Comparison of ENCODE assay signal across 19 cellular contexts in genomic region chr2:149716687-149717086, GRCh38.
DNase-seq lines count a peak whose midpoint lies in the region; ATAC-seq, FAIRE-seq and TF ChIP-seq lines count a peak whose summit lies in the region.
"Had no signal": no experiment of that assay in that cellular context is flagged by ENCODE, and none has a peak within 500 bp of the region (broad histone marks: within the 10 kb centered on the region; RNA-seq: fewer than 3 reads in every experiment).

No MANE protein-coding gene starts in this region.

- no peaks in the 10 kb centered on the region for H3F3A ChIP-seq in neural progenitor cell (ENCODE audit: low read depth)

- H3K4me1 ChIP-seq in neural progenitor cell = peaks cover 14% of the 10 kb centered on the region
- H3K4me1 ChIP-seq in mucosa of descending colon (ENCODE audit: low read depth) = no peaks in the 10 kb centered on the region

- no peak overlapping the region for H3K4me3 Mint-ChIP-seq in neural progenitor cell
- H3K4me3 Mint-ChIP-seq: HFFc6 had no signal

- H3K4me3 ChIP-seq in neural progenitor cell (no peak overlapping the region), mucosa of descending colon (no peak overlapping the region)
- H3K4me3 ChIP-seq: PC-9 had no signal

- no peak overlapping the region for H3K27ac ChIP-seq in neural progenitor cell
- H3K27ac ChIP-seq: KMS-11, PC-9 had no signal

- H3K9me3 ChIP-seq in neural progenitor cell (ENCODE audit: low read depth) (no peaks in the 10 kb centered on the region), mucosa of descending colon (no peaks in the 10 kb centered on the region)

- FAIRE-seq in G401.6 (lab: Jason Lieb, UNC) = peak; percentile 100
- FAIRE-seq: GM12892, GM19239 had no signal

- no peak overlapping the region for H3K4me2 ChIP-seq in neural progenitor cell
- H3K4me2 ChIP-seq: KMS-11, PC-9 had no signal

- intact Hi-C loops in mucosa of descending colon (cut with DNase I, micrococcal nuclease) = no loop called here

- DNase-seq in astrocyte of the hippocampus (ENCODE audit: low read depth, low spot score) (peak; percentile 67), iPS-NIHi11 (ENCODE audit: low spot score) (peak; percentile 13), neural progenitor cell (ENCODE audit: low spot score) (peak; percentile 45), mucosa of descending colon (no peak)
- no peak for DNase-seq in activated naive CD4-positive, alpha-beta T cell (lab: John Stamatoyannopoulos, UW)
- DNase-seq: DMS53, GDM1, GOT3, HFFc6, NCI-H1092, NCI-H1694 treated with DMSO at 0.1 percent for 48 hours, NCI-H69, PC-9 had no signal

- H3K4me1 Mint-ChIP-seq in neural progenitor cell = peaks cover 8% of the 10 kb centered on the region

- H3K79me2 ChIP-seq in neural progenitor cell (ENCODE audit: low read depth) = no peaks in the 10 kb centered on the region

- peaks cover 2% of the 10 kb centered on the region for H3K27me3 Mint-ChIP-seq in neural progenitor cell (ENCODE audit: insufficient read depth, low read depth)

- no peaks in the 10 kb centered on the region for H4K20me1 ChIP-seq in neural progenitor cell (ENCODE audit: low read depth)

- TF ChIP-seq CTCF in neural progenitor cell (IDR thresholded peaks at IDR 0.05) (no peak), mucosa of descending colon (IDR thresholded peaks at IDR 0.05) (no peak)

- no peaks in the 10 kb centered on the region for H3K36me3 Mint-ChIP-seq in neural progenitor cell

- H3K36me3 ChIP-seq in neural progenitor cell (no peaks in the 10 kb centered on the region), mucosa of descending colon (ENCODE audit: low read depth) (no peaks in the 10 kb centered on the region)

- H3K9me3 Mint-ChIP-seq in neural progenitor cell = no peaks in the 10 kb centered on the region
- H3K9me3 Mint-ChIP-seq: HFFc6 had no signal

- ATAC-seq in activated CD4-positive, CD25-positive, alpha-beta regulatory T cell treated with anti-CD3 and anti-CD28 coated beads, Interleukin-2, amount 50 U/mL, for 24 hours = no peak
- no peak for ATAC-seq in mucosa of descending colon
- no peak for ATAC-seq in HG03039 (IDR thresholded peaks at IDR 0.05; ENCODE audit: unreplicated experiment)

- H3K27me3 ChIP-seq in neural progenitor cell = no peaks in the 10 kb centered on the region

- H3K9ac ChIP-seq in neural progenitor cell = no peak overlapping the region
- H3K9ac ChIP-seq: KMS-11 had no signal

- peak overlapping the region; percentile 90 for H2AFZ ChIP-seq in neural progenitor cell (replicated peaks)
- H2AFZ ChIP-seq: PC-9 had no signal

- no peak overlapping the region for H3K27ac Mint-ChIP-seq in neural progenitor cell
- H3K27ac Mint-ChIP-seq: HFFc6 had no signal

Comparison
In these comparisons a context has a peak if more than half of its experiments do, and no peak if none do; other contexts are left out.
1. DNase-seq: peak in astrocyte of the hippocampus (single experiment), iPS-NIHi11 (single experiment) and neural progenitor cell (single experiment); none in activated naive CD4-positive, alpha-beta T cell (0 of 4) and mucosa of descending colon (0 of 3).